In genomic region chr3:172152869-172153268, GRCh38 we compare ENCODE assay signal across 8 cellular contexts.
A peak's percentile ranks its signal among the peaks of the same experiment; 100 is the strongest.
DNase-seq lines count a peak whose midpoint lies in the region; ATAC-seq, FAIRE-seq and TF ChIP-seq lines count a peak whose summit lies in the region.

No MANE protein-coding gene starts in this region.

- H3K27ac ChIP-seq in SK-N-SH (ENCODE audit: low read depth in 2 of 2, low read length in 1 of 2) (peak overlapping the region; percentile 85 to 96), trophoblast cell (ENCODE audit: low read depth, low read length) (peak overlapping the region; percentile 56)

- H4K12ac ChIP-seq in trophoblast cell (ENCODE audit: low read depth, low read length), result no peak overlapping the region

- H3K79me1 ChIP-seq in trophoblast cell (ENCODE audit: low read length), result peaks cover 7% of the 10 kb centered on the region

- H3K36me3 ChIP-seq in SK-N-SH (replicated peaks in 1 of 2; ENCODE audit: control insufficient read depth in 1 of 2, insufficient read depth in 2 of 2, low read length in 1 of 2) (peaks cover 0 to 9% of the 10 kb centered on the region in 2 experiments), trophoblast cell (ENCODE audit: control insufficient read depth in 1 of 2, insufficient read depth in 2 of 2, low read length in 2 of 2) (peaks cover 0 to 2% of the 10 kb centered on the region in 2 experiments)

- H3K4me2 ChIP-seq in SK-N-SH, result peak overlapping the region; percentile 64
- peak overlapping the region; percentile 41 for H3K4me2 ChIP-seq in trophoblast cell (ENCODE audit: low read length)

- no peak overlapping the region for H3K23ac ChIP-seq in trophoblast cell (ENCODE audit: low read length)

- BruUV-seq in Calu3 (replicated peaks; lab: Mats Ljungman, UMichigan), result TSS peak; percentile 94

- H4K8ac ChIP-seq in trophoblast cell (ENCODE audit: low read depth, low read length), result peak overlapping the region; percentile 24

- ATAC-seq in GM18519 (IDR thresholded peaks at IDR 0.05; ENCODE audit: low FRiP score, unreplicated experiment), result no peak

- H3K9me3 Mint-ChIP-seq in Calu3 (ENCODE audit: low read depth, unreplicated experiment), result no peaks in the 10 kb centered on the region

- peak overlapping the region; percentile 64 for H2BK5ac ChIP-seq in trophoblast cell (ENCODE audit: low read depth, low read length, poor library complexity)

- DNase-seq in Calu3 (peak; percentile 55), SK-N-SH (no peak), fibroblast of the aortic adventitia (ENCODE audit: low read depth) (no peak), trophoblast cell (peak in 1 of 2 donors; percentile 39), GM19239 (ENCODE audit: insufficient read length, low spot score) (no peak), midbrain (lab: John Stamatoyannopoulos, UW) (no peak), GM13977 (ENCODE audit: low spot score) (no peak)

- FAIRE-seq in GM19239 (lab: Jason Lieb, UNC), result no peak

- no peaks in the 10 kb centered on the region for H4K20me1 ChIP-seq in SK-N-SH (ENCODE audit: insufficient read depth)

- CTCF ChIA-PET in Calu3 (lab: Charles Lee), result interaction anchor here (1.2 to 4.0 kb wide), 4 partner anchors 12 to 65 kb away, joined by 3 to 19 read pairs (median 7); no protein-coding TSS in a partner anchor
- CTCF ChIA-PET in SK-N-SH (lab: Yijun Ruan, JAX), result no interaction called here

- H3K27ac Mint-ChIP-seq in Calu3 (ENCODE audit: unreplicated experiment), result peak overlapping the region; percentile 99

- no peak overlapping the region for H2AK5ac ChIP-seq in trophoblast cell (ENCODE audit: low read length)

- H3K9me2 ChIP-seq in SK-N-SH, result no peaks in the 10 kb centered on the region

- H3K27me3 ChIP-seq in SK-N-SH (ENCODE audit: insufficient read depth), result no peaks in the 10 kb centered on the region
- no peaks in the 10 kb centered on the region for H3K27me3 ChIP-seq in trophoblast cell (ENCODE audit: insufficient read depth, low read length)

- H2BK12ac ChIP-seq in trophoblast cell (ENCODE audit: low read length), result peak overlapping the region; percentile 42

- peaks cover 94% of the 10 kb centered on the region for H3K79me2 ChIP-seq in SK-N-SH (ENCODE audit: insufficient read depth)
- peaks cover 9% of the 10 kb centered on the region for H3K79me2 ChIP-seq in trophoblast cell (ENCODE audit: control insufficient read depth, insufficient read depth, low read length, poor library complexity)

- H3K18ac ChIP-seq in trophoblast cell (ENCODE audit: low read length), result no peak overlapping the region

- H3K14ac ChIP-seq in trophoblast cell (ENCODE audit: low read length), result no peak overlapping the region

- H3K4ac ChIP-seq in trophoblast cell (ENCODE audit: low read depth, low read length), result peak overlapping the region; percentile 65

- no peak overlapping the region for H2BK120ac ChIP-seq in trophoblast cell (ENCODE audit: insufficient read depth, low read length, poor library complexity)

- POLR2A ChIA-PET in SK-N-SH (lab: Yijun Ruan, JAX), result no interaction called here

- H3K9ac ChIP-seq in SK-N-SH (peak overlapping the region; percentile 62), trophoblast cell (ENCODE audit: low read length) (no peak overlapping the region)

- H3K9me3 ChIP-seq in SK-N-SH, result no peaks in the 10 kb centered on the region
- no peaks in the 10 kb centered on the region for H3K9me3 ChIP-seq in trophoblast cell (ENCODE audit: insufficient read depth, low read depth, low read length)

- H3F3A ChIP-seq in SK-N-SH (replicated peaks; ENCODE audit: insufficient read depth), result peaks cover 55% of the 10 kb centered on the region

- H3K4me1 ChIP-seq in SK-N-SH (ENCODE audit: control insufficient read depth in 1 of 2, insufficient read depth in 2 of 2, low read depth in 1 of 2, low read length in 1 of 2), result peaks cover 26 to 70% of the 10 kb centered on the region in 2 experiments
- peaks cover 23 to 28% of the 10 kb centered on the region in 2 experiments for H3K4me1 ChIP-seq in trophoblast cell (ENCODE audit: control insufficient read depth in 1 of 2, insufficient read depth in 2 of 2, low read length in 2 of 2)

- TF ChIP-seq RAD21 in SK-N-SH (IDR thresholded peaks at IDR 0.05; ENCODE audit: low read length), result no peak

- no peak for TF ChIP-seq CTCF in Calu3 (IDR thresholded peaks at IDR 0.05; ENCODE audit: unreplicated experiment)
- TF ChIP-seq CTCF in SK-N-SH (IDR thresholded peaks at IDR 0.05), result no peak
- no peak for TF ChIP-seq CTCF in fibroblast of the aortic adventitia (IDR thresholded peaks at IDR 0.05; ENCODE audit: insufficient read depth, low read length)
- TF ChIP-seq CTCF in GM13977 (IDR thresholded peaks at IDR 0.05; ENCODE audit: extremely low read depth, insufficient read depth, missing control alignments), result no peak

- H3K27me3 Mint-ChIP-seq in Calu3 (ENCODE audit: unreplicated experiment), result no peaks in the 10 kb centered on the region

- peak overlapping the region; percentile 22 for H4K91ac ChIP-seq in trophoblast cell (ENCODE audit: low read depth, low read length)

- H3K4me3 ChIP-seq in SK-N-SH (ENCODE audit: low read depth in 2 of 2, low read length in 1 of 2) (0 out of 4 replicates have a peak overlapping the region, but pooled peaks have one; percentile 3 to 10), fibroblast of the aortic adventitia (ENCODE audit: low read depth, low read length) (peak overlapping the region; percentile 1), trophoblast cell (ENCODE audit: low read depth, low read length) (no peak overlapping the region)

- H3K4me1 Mint-ChIP-seq in Calu3 (ENCODE audit: low read depth, unreplicated experiment), result peaks cover 84% of the 10 kb centered on the region

- TF ChIP-seq EP300 in SK-N-SH (IDR thresholded peaks at IDR 0.05; ENCODE audit: borderline replicate concordance in 1 of 2, low read depth in 1 of 2, low read length in 1 of 2), result no peak; a peak in 1 of 4 replicates

- peak overlapping the region; percentile 56 for H3K4me3 Mint-ChIP-seq in Calu3 (ENCODE audit: low read depth, unreplicated experiment)

- in situ Hi-C loops in GM13977 (cut with MboI; ENCODE audit: low pct_unique_long_range_greater_than_20kb, low sequenced_read_pairs, unreplicated experiment), result no loop called here

- H2AFZ ChIP-seq in SK-N-SH (ENCODE audit: low read depth) (no peak overlapping the region), trophoblast cell (ENCODE audit: insufficient read depth, low read length, poor library complexity) (no peak overlapping the region)

- H3K36me3 Mint-ChIP-seq in Calu3 (ENCODE audit: insufficient read depth, unreplicated experiment), result peaks cover 84% of the 10 kb centered on the region

- intact Hi-C loops in Calu3 (cut with micrococcal nuclease; ENCODE audit: unreplicated experiment), result loop anchor here (1.0 kb wide), 2 partner anchors 11 to 114 kb away; partner anchors contain the start of gene FNDC3B

- WGBS in SK-N-SH (ENCODE audit: low lambda C conversion rate), result 21% methylated on average over 7 of the region's 7 CpGs
- no CpG with 5 or more reads among the region's 7 CpGs for WGBS in trophoblast cell (ENCODE audit: extremely low coverage, insufficient coverage, insufficient read length)

TF ChIP-seq in SK-N-SH, 30 proteins besides CTCF, POLR2A, EP300 and RAD21:
- TF ChIP-seq ELF1 (IDR thresholded peaks at IDR 0.05) (no peak), TCF12 (IDR thresholded peaks at IDR 0.05) (no peak), TEAD4 (IDR thresholded peaks at IDR 0.05; ENCODE audit: borderline replicate concordance, insufficient read depth) (no peak), FOXM1 (IDR thresholded peaks at IDR 0.05; ENCODE audit: low read depth) (no peak), FOSL2 (IDR thresholded peaks at IDR 0.05; ENCODE audit: borderline replicate concordance, low read depth) (no peak), USF2 (IDR thresholded peaks at IDR 0.05; ENCODE audit: borderline replicate concordance, low read depth, low read length) (no peak), IRF3 (IDR thresholded peaks at IDR 0.05; ENCODE audit: low read depth, low read length) (no peak), NRF1 (IDR thresholded peaks at IDR 0.05; ENCODE audit: low read depth, low read length) (no peak), POLR2AphosphoS5 (IDR thresholded peaks at IDR 0.05; ENCODE audit: low read depth, low read length) (no peak), NFIC (IDR thresholded peaks at IDR 0.05; ENCODE audit: borderline replicate concordance) (no peak), YY1 (IDR thresholded peaks at IDR 0.05; ENCODE audit: low read depth) (no peak)
